8 cellular contexts compared by ENCODE assay signal in the genomic region with DNA sequence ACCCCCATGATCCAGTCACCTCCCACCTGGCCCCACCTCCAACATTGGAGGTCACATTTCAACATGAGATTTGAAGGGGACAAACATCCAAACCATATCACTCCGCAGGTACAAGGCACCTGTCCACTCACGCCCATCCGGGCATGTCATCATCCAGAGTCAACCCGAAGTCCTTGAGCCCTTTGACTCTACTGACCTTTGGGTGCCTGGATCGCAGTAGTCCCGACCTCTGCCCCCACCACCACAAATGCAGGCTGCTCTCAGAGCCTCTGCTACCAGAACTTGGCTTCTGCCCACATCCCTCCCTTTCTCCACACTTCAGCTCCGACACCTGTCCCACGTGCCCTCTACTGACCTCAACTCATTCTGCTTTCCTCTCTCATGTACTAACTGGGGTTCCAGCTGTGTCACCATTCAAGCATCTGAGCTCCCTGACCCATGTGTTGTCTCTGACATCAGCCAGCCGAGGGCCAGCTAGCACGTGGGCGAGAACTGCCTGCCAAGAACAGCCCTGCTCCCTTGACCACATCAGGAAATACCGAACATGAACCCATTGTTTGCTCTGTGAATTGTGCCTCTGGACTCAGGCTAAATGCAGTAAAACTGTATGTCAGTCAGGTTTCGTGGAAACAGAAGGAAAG.
DNase-seq lines count a peak whose midpoint lies in the region; ATAC-seq and TF ChIP-seq lines count a peak whose summit lies in the region.

No MANE protein-coding gene starts in this region.

- peaks cover 4% of the 10 kb centered on the region for H3K4me1 ChIP-seq in prostate gland (replicated peaks)
- no peaks in the 10 kb centered on the region for H3K4me1 ChIP-seq in CD8-positive, alpha-beta T cell (ENCODE audit: insufficient read depth, low read length)

- CTCF ChIA-PET in CD8-positive, alpha-beta T cell (lab: Charles Lee), result no interaction called here

- H3K27me3 ChIP-seq in prostate gland (replicated peaks; ENCODE audit: insufficient read depth), result no peaks in the 10 kb centered on the region
- no peaks in the 10 kb centered on the region for H3K27me3 ChIP-seq in CD8-positive, alpha-beta T cell (ENCODE audit: insufficient read depth, low read length)

- peaks cover 13% of the 10 kb centered on the region for H3K27me3 Mint-ChIP-seq in CD8-positive, alpha-beta T cell (ENCODE audit: low read depth)

- TF ChIP-seq POLR2A in prostate gland (IDR thresholded peaks at IDR 0.05), result no peak

- ATAC-seq in GM18870 (IDR thresholded peaks at IDR 0.05; ENCODE audit: unreplicated experiment) (no peak), HG03457 (IDR thresholded peaks at IDR 0.05; ENCODE audit: unreplicated experiment) (no peak)
- no peak for ATAC-seq in CD8-positive, alpha-beta T cell

- H3K36me3 Mint-ChIP-seq in CD8-positive, alpha-beta T cell, result no peaks in the 10 kb centered on the region

- TF ChIP-seq CTCF in VCaP (conservative IDR thresholded peaks at IDR 0.05) (no peak), prostate gland (IDR thresholded peaks at IDR 0.05) (no peak)
- TF ChIP-seq CTCF in CD8-positive, alpha-beta T cell (IDR thresholded peaks at IDR 0.05), result no peak

- H3K4me1 Mint-ChIP-seq in CD8-positive, alpha-beta T cell (ENCODE audit: low read depth), result no peaks in the 10 kb centered on the region

- H3K36me3 ChIP-seq in prostate gland, result no peaks in the 10 kb centered on the region
- no peaks in the 10 kb centered on the region for H3K36me3 ChIP-seq in CD8-positive, alpha-beta T cell (ENCODE audit: insufficient read depth, low read length)

- no peak overlapping the region for H3K4me3 Mint-ChIP-seq in CD8-positive, alpha-beta T cell

- intact Hi-C loops in prostate gland (cut with DNase I), result no loop called here
- intact Hi-C loops in CD8-positive, alpha-beta T cell (cut with DNase I, micrococcal nuclease), result no loop called here

- 64% methylated on average over 13 of the region's 13 CpGs for WGBS in prostate gland

- peak overlapping the region; percentile 84; the same call in 1 of the 2 replicates for H3K27ac ChIP-seq in VCaP
- no peak overlapping the region for H3K27ac ChIP-seq in prostate gland
- H3K27ac ChIP-seq in CD8-positive, alpha-beta T cell (ENCODE audit: low read depth, low read length), result no peak overlapping the region

- H3K4me3 ChIP-seq in prostate gland, result no peak overlapping the region
- no peak overlapping the region for H3K4me3 ChIP-seq in CD8-positive, alpha-beta T cell (ENCODE audit: low read depth, low read length)

- H3K9me3 Mint-ChIP-seq in CD8-positive, alpha-beta T cell, result no peaks in the 10 kb centered on the region

- no peaks in the 10 kb centered on the region for H3K9me3 ChIP-seq in prostate gland
- H3K9me3 ChIP-seq in CD8-positive, alpha-beta T cell (ENCODE audit: low read length), result no peaks in the 10 kb centered on the region

- H3K27ac Mint-ChIP-seq in CD8-positive, alpha-beta T cell, result no peak overlapping the region

- POLR2A ChIA-PET in CD8-positive, alpha-beta T cell (lab: Charles Lee), result no interaction called here

- DNase-seq in H4 (ENCODE audit: low spot score) (peak; percentile 95), globus pallidus (ENCODE audit: low spot score) (peak; percentile 95), prostate gland (ENCODE audit: low spot score) (peak; percentile 41), DMS114 treated with DMSO at 0.1 percent for 48 hours (lab: John Stamatoyannopoulos, UW; ENCODE audit: unreplicated experiment) (no peak)
- DNase-seq in CD8-positive, alpha-beta T cell, result no peak

Comparison
In these comparisons a context has a peak if more than half of its experiments do, and no peak if none do; other contexts are left out.
1. DNase-seq: peak in H4 (single experiment), globus pallidus (single experiment) and prostate gland (single experiment); none in DMS114 treated with DMSO at 0.1 percent for 48 hours (single experiment) and CD8-positive, alpha-beta T cell (0 of 7).